1 cellular context compared by ENCODE assay signal in the genomic region with DNA sequence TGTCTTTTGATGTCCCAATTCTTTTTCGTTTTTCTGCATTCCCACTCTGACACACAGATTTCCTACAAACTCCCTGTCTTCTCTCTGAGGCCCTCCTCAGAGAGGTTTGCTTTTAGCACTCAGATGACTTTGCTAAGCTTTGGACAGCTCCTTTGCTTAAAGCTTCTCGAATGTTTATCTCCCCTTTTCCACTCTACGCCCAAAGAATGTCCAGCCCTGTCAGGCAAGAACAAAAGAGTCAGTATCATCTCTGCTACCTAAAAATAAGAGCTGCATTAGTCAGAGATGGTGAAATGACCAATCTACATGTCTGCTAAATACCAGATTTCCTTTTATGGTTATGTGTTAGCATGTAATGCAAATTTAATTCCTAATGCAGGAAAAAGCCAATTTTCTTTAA.
TF ChIP-seq lines count a peak whose summit lies in the region.

No MANE protein-coding gene starts in this region.

TF ChIP-seq in HEK293, 187 proteins besides CTCF, POLR2A, EP300 and RAD21 (continued from another document):
- TF ChIP-seq, protein P1, sequence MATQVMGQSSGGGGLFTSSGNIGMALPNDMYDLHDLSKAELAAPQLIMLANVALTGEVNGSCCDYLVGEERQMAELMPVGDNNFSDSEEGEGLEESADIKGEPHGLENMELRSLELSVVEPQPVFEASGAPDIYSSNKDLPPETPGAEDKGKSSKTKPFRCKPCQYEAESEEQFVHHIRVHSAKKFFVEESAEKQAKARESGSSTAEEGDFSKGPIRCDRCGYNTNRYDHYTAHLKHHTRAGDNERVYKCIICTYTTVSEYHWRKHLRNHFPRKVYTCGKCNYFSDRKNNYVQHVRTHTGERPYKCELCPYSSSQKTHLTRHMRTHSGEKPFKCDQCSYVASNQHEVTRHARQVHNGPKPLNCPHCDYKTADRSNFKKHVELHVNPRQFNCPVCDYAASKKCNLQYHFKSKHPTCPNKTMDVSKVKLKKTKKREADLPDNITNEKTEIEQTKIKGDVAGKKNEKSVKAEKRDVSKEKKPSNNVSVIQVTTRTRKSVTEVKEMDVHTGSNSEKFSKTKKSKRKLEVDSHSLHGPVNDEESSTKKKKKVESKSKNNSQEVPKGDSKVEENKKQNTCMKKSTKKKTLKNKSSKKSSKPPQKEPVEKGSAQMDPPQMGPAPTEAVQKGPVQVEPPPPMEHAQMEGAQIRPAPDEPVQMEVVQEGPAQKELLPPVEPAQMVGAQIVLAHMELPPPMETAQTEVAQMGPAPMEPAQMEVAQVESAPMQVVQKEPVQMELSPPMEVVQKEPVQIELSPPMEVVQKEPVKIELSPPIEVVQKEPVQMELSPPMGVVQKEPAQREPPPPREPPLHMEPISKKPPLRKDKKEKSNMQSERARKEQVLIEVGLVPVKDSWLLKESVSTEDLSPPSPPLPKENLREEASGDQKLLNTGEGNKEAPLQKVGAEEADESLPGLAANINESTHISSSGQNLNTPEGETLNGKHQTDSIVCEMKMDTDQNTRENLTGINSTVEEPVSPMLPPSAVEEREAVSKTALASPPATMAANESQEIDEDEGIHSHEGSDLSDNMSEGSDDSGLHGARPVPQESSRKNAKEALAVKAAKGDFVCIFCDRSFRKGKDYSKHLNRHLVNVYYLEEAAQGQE (tag by site-specific recombination; IDR thresholded peaks at IDR 0.05) = peak; percentile 74
- TF ChIP-seq, protein P2, sequence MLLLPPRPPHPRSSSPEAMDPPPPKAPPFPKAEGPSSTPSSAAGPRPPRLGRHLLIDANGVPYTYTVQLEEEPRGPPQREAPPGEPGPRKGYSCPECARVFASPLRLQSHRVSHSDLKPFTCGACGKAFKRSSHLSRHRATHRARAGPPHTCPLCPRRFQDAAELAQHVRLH (tag by site-specific recombination; IDR thresholded peaks at IDR 0.05) = no peak
- no peak for TF ChIP-seq ZNF324 (tag by site-specific recombination; IDR thresholded peaks at IDR 0.05)
- TF ChIP-seq, protein P3, sequence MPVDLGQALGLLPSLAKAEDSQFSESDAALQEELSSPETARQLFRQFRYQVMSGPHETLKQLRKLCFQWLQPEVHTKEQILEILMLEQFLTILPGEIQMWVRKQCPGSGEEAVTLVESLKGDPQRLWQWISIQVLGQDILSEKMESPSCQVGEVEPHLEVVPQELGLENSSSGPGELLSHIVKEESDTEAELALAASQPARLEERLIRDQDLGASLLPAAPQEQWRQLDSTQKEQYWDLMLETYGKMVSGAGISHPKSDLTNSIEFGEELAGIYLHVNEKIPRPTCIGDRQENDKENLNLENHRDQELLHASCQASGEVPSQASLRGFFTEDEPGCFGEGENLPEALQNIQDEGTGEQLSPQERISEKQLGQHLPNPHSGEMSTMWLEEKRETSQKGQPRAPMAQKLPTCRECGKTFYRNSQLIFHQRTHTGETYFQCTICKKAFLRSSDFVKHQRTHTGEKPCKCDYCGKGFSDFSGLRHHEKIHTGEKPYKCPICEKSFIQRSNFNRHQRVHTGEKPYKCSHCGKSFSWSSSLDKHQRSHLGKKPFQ (tag by site-specific recombination; IDR thresholded peaks at IDR 0.05) = no peak
